9 cellular contexts compared by ENCODE assay signal in genomic region chr15:88454867-88455810, GRCh38. TPM values are rescaled to one million over a fixed set of nuclear protein-coding genes. Genes with fewer than 3 reads are reported as not detected.
A peak's percentile ranks its signal among the peaks of the same experiment; 100 is the strongest.
DNase-seq lines count a peak whose midpoint lies in the region; ATAC-seq and TF ChIP-seq lines count a peak whose summit lies in the region.
"Had no signal": no experiment of that assay in that cellular context is flagged by ENCODE, and none has a peak within 500 bp of the region (broad histone marks: within the 10 kb centered on the region; RNA-seq: fewer than 3 reads in every experiment).

No MANE protein-coding gene starts in this region.

- no peak overlapping the region for H3K4me3 Mint-ChIP-seq in CD14-positive monocyte

- peak overlapping the region; percentile 14; the same call in 1 of the 2 replicates for H3K27ac ChIP-seq in WERI-Rb-1
- peak overlapping the region; percentile 3 for H3K27ac ChIP-seq in effector memory CD4-positive, alpha-beta T cell (ENCODE audit: insufficient read depth, low read length, poor library complexity, severe bottlenecking)
- H3K27ac ChIP-seq in mesendoderm (ENCODE audit: low read depth, low read length): no peak overlapping the region
- H3K27ac ChIP-seq in thoracic aorta: no peak overlapping the region
- H3K27ac ChIP-seq: SK-N-MC had no signal

- H3K27me3 ChIP-seq in WERI-Rb-1 (ENCODE audit: insufficient read depth, low read depth, severe bottlenecking) (no peaks in the 10 kb centered on the region), mesendoderm (ENCODE audit: insufficient read depth, low read length, poor library complexity) (no peaks in the 10 kb centered on the region), thoracic aorta (replicated peaks; ENCODE audit: insufficient read depth) (no peaks in the 10 kb centered on the region)
- no peaks in the 10 kb centered on the region for H3K27me3 ChIP-seq in effector memory CD4-positive, alpha-beta T cell (replicated peaks; ENCODE audit: control insufficient read depth, insufficient read depth, low read length, poor library complexity, severe bottlenecking)

- no peak overlapping the region for H3K9ac ChIP-seq in mesendoderm (ENCODE audit: low read length)

- no peak overlapping the region for H4K8ac ChIP-seq in mesendoderm (ENCODE audit: low read depth, low read length)

- no peak overlapping the region for H2AK5ac ChIP-seq in mesendoderm (ENCODE audit: low read length)

- no peaks in the 10 kb centered on the region for H3K4me1 ChIP-seq in effector memory CD4-positive, alpha-beta T cell (ENCODE audit: control insufficient read depth, insufficient read depth, low read length, poor library complexity, severe bottlenecking)
- H3K4me1 ChIP-seq in mesendoderm (ENCODE audit: control insufficient read depth, low read depth, low read length) (no peaks in the 10 kb centered on the region), thoracic aorta (ENCODE audit: control insufficient read depth in 1 of 2, low read depth in 2 of 2) (peaks cover 0 to 9% of the 10 kb centered on the region in 2 donors)

- H3K9me3 ChIP-seq in WERI-Rb-1 (ENCODE audit: severe bottlenecking) (no peaks in the 10 kb centered on the region), thoracic aorta (no peaks in the 10 kb centered on the region)
- no peaks in the 10 kb centered on the region for H3K9me3 ChIP-seq in effector memory CD4-positive, alpha-beta T cell (ENCODE audit: control insufficient read depth, low read length)

- H3K79me1 ChIP-seq in mesendoderm (ENCODE audit: low read length): no peaks in the 10 kb centered on the region

- H3K4me1 Mint-ChIP-seq in CD14-positive monocyte: peaks cover 13% of the 10 kb centered on the region

- no peak overlapping the region for H3K4ac ChIP-seq in mesendoderm (ENCODE audit: low read depth, low read length)

- intact Hi-C loops in CD14-positive monocyte (cut with micrococcal nuclease): no loop called here

- no peak overlapping the region for H2BK120ac ChIP-seq in mesendoderm (ENCODE audit: low read depth, low read length)

- H3K36me3 ChIP-seq in WERI-Rb-1 (peaks cover 17% of the 10 kb centered on the region), mesendoderm (ENCODE audit: control insufficient read depth, insufficient read depth, low read length) (no peaks in the 10 kb centered on the region), thoracic aorta (peaks cover 22% of the 10 kb centered on the region)
- peaks cover 22% of the 10 kb centered on the region for H3K36me3 ChIP-seq in effector memory CD4-positive, alpha-beta T cell (ENCODE audit: control insufficient read depth, insufficient read depth, low read length)

- peak overlapping the region in 1 of 7 donors; percentile 41 for H3K27ac Mint-ChIP-seq in CD14-positive monocyte

- H3K36me3 Mint-ChIP-seq in CD14-positive monocyte: peaks cover 25 to 26% of the 10 kb centered on the region in 2 donors

- H3K4me2 ChIP-seq in mesendoderm (ENCODE audit: low read length): no peak overlapping the region

- no peak overlapping the region for H3K4me3 ChIP-seq in WERI-Rb-1 (ENCODE audit: low read depth, low read length)
- no peak overlapping the region for H3K4me3 ChIP-seq in effector memory CD4-positive, alpha-beta T cell (ENCODE audit: insufficient read depth, low read depth, low read length, poor library complexity, severe bottlenecking)
- no peak overlapping the region for H3K4me3 ChIP-seq in mesendoderm (ENCODE audit: low read length)
- no peak overlapping the region for H3K4me3 ChIP-seq in thoracic aorta
- H3K4me3 ChIP-seq: SK-N-MC had no signal

- H3K23ac ChIP-seq in mesendoderm (ENCODE audit: low read length): no peak overlapping the region

- no peak overlapping the region for H3K56ac ChIP-seq in mesendoderm (ENCODE audit: low read length)

- H4K5ac ChIP-seq in mesendoderm (ENCODE audit: low read length): no peak overlapping the region

- H2BK15ac ChIP-seq in mesendoderm (replicated peaks; ENCODE audit: low read depth): no peak overlapping the region

- no peak overlapping the region for H3K18ac ChIP-seq in mesendoderm (ENCODE audit: low read length)

- H3K79me2 ChIP-seq in mesendoderm (ENCODE audit: control insufficient read depth, insufficient read depth, low read length): no peaks in the 10 kb centered on the region

- peak; percentile 65 for TF ChIP-seq CTCF in CD14-positive monocyte (IDR thresholded peaks at IDR 0.05)
- peak; percentile 91 for TF ChIP-seq CTCF in WERI-Rb-1 (IDR thresholded peaks at IDR 0.05; ENCODE audit: low read depth, low read length)
- TF ChIP-seq CTCF in thoracic aorta (IDR thresholded peaks at IDR 0.05): peak; percentile 56

- no peak for DNase-seq in CD14-positive monocyte (ENCODE audit: low spot score)
- peak; percentile 29 for DNase-seq in NCI-H2107 (lab: John Stamatoyannopoulos, UW)
- peak; percentile 91 for DNase-seq in WERI-Rb-1
- no peak for DNase-seq in effector memory CD4-positive, alpha-beta T cell
- DNase-seq in mesendoderm: peak; percentile 91
- no peak for DNase-seq in thoracic aorta (ENCODE audit: low spot score)

- no peaks in the 10 kb centered on the region for H3K9me3 Mint-ChIP-seq in CD14-positive monocyte

- ATAC-seq in GM19025 (IDR thresholded peaks at IDR 0.05; ENCODE audit: low read depth, unreplicated experiment) (peak; percentile 92), HG03097 (IDR thresholded peaks at IDR 0.05; ENCODE audit: low FRiP score, unreplicated experiment) (peak; percentile 82), thoracic aorta (ENCODE audit: insufficient number of reproducible peaks, low FRiP score, low read depth) (no peak)

- WGBS in mesendoderm (ENCODE audit: extremely low coverage, insufficient coverage, low lambda C conversion rate): no CpG with 5 or more reads among the region's 9 CpGs

- peaks cover 0 to 2% (median 2%) of the 10 kb centered on the region in 3 donors for H3K27me3 Mint-ChIP-seq in CD14-positive monocyte (ENCODE audit: low read depth in 3 of 3)

- no peak overlapping the region for H2BK5ac ChIP-seq in mesendoderm (ENCODE audit: low read length)

RNA-seq across cellular contexts. Expression of gene MRPL46, which starts 12.0 kb away (rescaled TPM):
- 10 to 100 TPM; 17.0 to 20.3 TPM for polyA plus RNA-seq in CD14-positive monocyte
- polyA plus RNA-seq in mesendoderm (2013, experiment 1 of 2): 40.4 TPM
- 41.5 TPM for polyA plus RNA-seq in mesendoderm (2013, experiment 2 of 2)
- 10 to 100 TPM in 1 of 2 donors, 1 to 10 TPM in 1; 3.9 to 13.5 TPM for total RNA-seq in thoracic aorta

RNA-seq across cellular contexts. Expression of gene MRPS11, which starts 12.4 kb away (rescaled TPM):
- 10 to 100 TPM; 65.2 to 70.2 TPM for polyA plus RNA-seq in CD14-positive monocyte
- 62.4 TPM for polyA plus RNA-seq in mesendoderm (2013, experiment 1 of 2)
- polyA plus RNA-seq in mesendoderm (2013, experiment 2 of 2): 61.5 TPM
- 10 to 100 TPM in 1 of 2 donors, 1 to 10 TPM in 1; 8.5 to 37.9 TPM for total RNA-seq in thoracic aorta

Comparison
In these comparisons a context has a peak if more than half of its experiments do, and no peak if none do; other contexts are left out.
1. DNase-seq: peak in NCI-H2107 (single experiment), WERI-Rb-1 (single experiment) and mesendoderm (single experiment); none in CD14-positive monocyte (single experiment), effector memory CD4-positive, alpha-beta T cell (0 of 3) and thoracic aorta (single experiment).
2. H3K27ac ChIP-seq: peak in WERI-Rb-1 (single experiment) and effector memory CD4-positive, alpha-beta T cell (single experiment); none in mesendoderm (single experiment) and thoracic aorta (0 of 2).
3. Peak in every context shown above with its lines, with median percentiles within 50 percentile points of each other: CTCF ChIP-seq.